ENCODE assay signal across 10 cellular contexts in the genomic region with DNA sequence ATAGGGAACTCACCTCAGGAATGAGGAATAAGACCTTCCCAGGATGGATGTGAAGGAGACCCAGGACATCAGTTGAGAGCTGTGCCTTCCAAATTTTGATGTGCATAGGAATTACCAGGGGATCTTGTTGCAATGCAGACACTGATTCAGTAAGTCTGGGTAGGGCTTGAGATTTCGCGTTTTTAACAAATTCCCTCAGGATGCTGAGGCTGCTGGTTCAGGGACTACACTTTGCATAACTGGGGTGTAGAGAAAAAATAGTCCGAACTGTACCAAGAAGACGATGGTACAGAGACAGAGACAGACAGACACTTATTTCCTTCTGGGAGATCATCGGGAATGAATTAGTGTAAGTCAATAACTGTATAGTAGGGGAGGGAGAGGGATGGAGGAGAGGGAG.
DNase-seq lines count a peak whose midpoint lies in the region; ATAC-seq and TF ChIP-seq lines count a peak whose summit lies in the region.
"Had no signal": no experiment of that assay in that cellular context is flagged by ENCODE, and none has a peak within 500 bp of the region (broad histone marks: within the 10 kb centered on the region; RNA-seq: fewer than 3 reads in every experiment).

No MANE protein-coding gene starts in this region.

- TF ChIP-seq RAD21 in SK-N-SH (IDR thresholded peaks at IDR 0.05; ENCODE audit: low read length), result 0 out of 2 replicates have a peak, but pooled peaks have one; percentile 1

- H2AFZ ChIP-seq in SK-N-SH (ENCODE audit: low read depth), result peak overlapping the region; percentile 79

- H3K36me3 ChIP-seq in SK-N-SH (replicated peaks in 1 of 2; ENCODE audit: control insufficient read depth in 1 of 2, insufficient read depth in 2 of 2, low read length in 1 of 2), result peaks cover 0 to 4% of the 10 kb centered on the region in 2 experiments

- H3K4me1 Mint-ChIP-seq in T-helper 1 cell treated with Interleukin-12 subunit alpha and Interleukin-12 subunit beta and Interleukin-4 antibody, amounts not matched to agents 30 μg/mL and 1 μg/mL, for 36 hours (ENCODE audit: low read depth), result peaks cover 41% of the 10 kb centered on the region
- H3K4me1 Mint-ChIP-seq in stimulated activated naive B cell treated with anti-CD40 and anti-IgM and Interleukin-4, amounts not matched to agents 10 μg/mL and 1 μg/mL and 100 μg/mL, for 72 hours, result peaks cover 4 to 16% of the 10 kb centered on the region in 2 donors

- H3K9me3 Mint-ChIP-seq in T-helper 1 cell treated with Interleukin-12 subunit alpha and Interleukin-12 subunit beta and Interleukin-4 antibody, amounts not matched to agents 30 μg/mL and 1 μg/mL, for 36 hours, result no peaks in the 10 kb centered on the region
- peaks cover 0 to 9% of the 10 kb centered on the region in 2 donors for H3K9me3 Mint-ChIP-seq in stimulated activated naive B cell treated with anti-CD40 and anti-IgM and Interleukin-4, amounts not matched to agents 10 μg/mL and 1 μg/mL and 100 μg/mL, for 72 hours

- H3K9me3 ChIP-seq in SK-N-SH (no peaks in the 10 kb centered on the region), right cardiac atrium (ENCODE audit: control insufficient read depth, low read length) (no peaks in the 10 kb centered on the region)
- H3K9me3 ChIP-seq: Caco-2 had no signal

- no peak for TF ChIP-seq CTCF in SK-N-SH (IDR thresholded peaks at IDR 0.05)

- intact Hi-C loops in right cardiac atrium (cut with DNase I), result no loop called here

- peak overlapping the region; percentile 72 for H3K9ac ChIP-seq in SK-N-SH

- H3K9me2 ChIP-seq in SK-N-SH, result no peaks in the 10 kb centered on the region

- H3K4me3 ChIP-seq in SK-N-SH (ENCODE audit: low read depth in 2 of 2, low read length in 1 of 2) (peak overlapping the region; percentile 75 to 76), right cardiac atrium (ENCODE audit: low read length) (peak overlapping the region; percentile 85)

- H3K27me3 ChIP-seq in SK-N-SH (ENCODE audit: insufficient read depth), result no peaks in the 10 kb centered on the region
- no peaks in the 10 kb centered on the region for H3K27me3 ChIP-seq in right cardiac atrium (ENCODE audit: control insufficient read depth, insufficient read depth)

- POLR2A ChIA-PET in SK-N-SH (lab: Yijun Ruan, JAX), result interaction anchor here (0.5 kb wide), 1 partner anchor 174 kb away, joined by 5 read pairs; no protein-coding TSS in a partner anchor

- peak overlapping the region; percentile 79 for H3K4me3 Mint-ChIP-seq in T-helper 1 cell treated with Interleukin-12 subunit alpha and Interleukin-12 subunit beta and Interleukin-4 antibody, amounts not matched to agents 30 μg/mL and 1 μg/mL, for 36 hours
- H3K4me3 Mint-ChIP-seq in stimulated activated naive B cell treated with anti-CD40 and anti-IgM and Interleukin-4, amounts not matched to agents 10 μg/mL and 1 μg/mL and 100 μg/mL, for 72 hours, result peak overlapping the region; percentile 55 to 75

- no peak for DNase-seq in T-helper 1 cell
- DNase-seq in SK-N-SH, result peak; percentile 22
- no peak for DNase-seq in right cardiac atrium
- DNase-seq in stimulated activated naive B cell treated with anti-CD40 and anti-IgM and Interleukin-4, amounts not matched to agents 10 μg/mL and 1 μg/mL and 100 μg/mL, for 72 hours, result no peak
- no peak for DNase-seq in midbrain (lab: John Stamatoyannopoulos, UW)
- DNase-seq: Caco-2 had no signal

- TF ChIP-seq EP300 in SK-N-SH (IDR thresholded peaks at IDR 0.05; ENCODE audit: borderline replicate concordance in 1 of 2, low read depth in 1 of 2, low read length in 1 of 2), result no peak

- H3K4me1 ChIP-seq in SK-N-SH (ENCODE audit: control insufficient read depth in 1 of 2, insufficient read depth in 2 of 2, low read depth in 1 of 2, low read length in 1 of 2) (peaks cover 0 to 10% of the 10 kb centered on the region in 2 experiments; a peak in 3 of 4 replicates), right cardiac atrium (ENCODE audit: control insufficient read depth, insufficient read depth, low read length) (no peaks in the 10 kb centered on the region)
- H3K4me1 ChIP-seq: Caco-2 had no signal

- H3K79me2 ChIP-seq in SK-N-SH (ENCODE audit: insufficient read depth), result peaks cover 11% of the 10 kb centered on the region; the same call in 1 of the 2 replicates

- ATAC-seq in right cardiac atrium (no peak), HG02973 (IDR thresholded peaks at IDR 0.05; ENCODE audit: unreplicated experiment) (no peak), GM21576 (IDR thresholded peaks at IDR 0.05; ENCODE audit: unreplicated experiment) (no peak)
- ATAC-seq in stimulated activated naive B cell treated with anti-CD40 and anti-IgM and Interleukin-4, amounts not matched to agents 10 μg/mL and 1 μg/mL and 100 μg/mL, for 72 hours (replicated peaks), result no peak
- ATAC-seq: HCT116 had no signal

- no peaks in the 10 kb centered on the region for H4K20me1 ChIP-seq in SK-N-SH (ENCODE audit: insufficient read depth)

- 21% methylated on average over 5 of the region's 5 CpGs for WGBS in SK-N-SH (ENCODE audit: low lambda C conversion rate)
- 69% methylated on average over 5 of the region's 5 CpGs for WGBS in right cardiac atrium

- CTCF ChIA-PET in SK-N-SH (lab: Yijun Ruan, JAX), result interaction anchor here (1.0 to 1.3 kb wide), 2 partner anchors 101 to 113 kb away, joined by 3 read pairs; no protein-coding TSS in a partner anchor

- H3K27me3 Mint-ChIP-seq in T-helper 1 cell treated with Interleukin-12 subunit alpha and Interleukin-12 subunit beta and Interleukin-4 antibody, amounts not matched to agents 30 μg/mL and 1 μg/mL, for 36 hours (ENCODE audit: low read depth), result peaks cover 8% of the 10 kb centered on the region
- peaks cover 26 to 45% of the 10 kb centered on the region in 2 donors for H3K27me3 Mint-ChIP-seq in stimulated activated naive B cell treated with anti-CD40 and anti-IgM and Interleukin-4, amounts not matched to agents 10 μg/mL and 1 μg/mL and 100 μg/mL, for 72 hours

- H3K36me3 Mint-ChIP-seq in T-helper 1 cell treated with Interleukin-12 subunit alpha and Interleukin-12 subunit beta and Interleukin-4 antibody, amounts not matched to agents 30 μg/mL and 1 μg/mL, for 36 hours (ENCODE audit: low read depth), result no peaks in the 10 kb centered on the region
- H3K36me3 Mint-ChIP-seq in stimulated activated naive B cell treated with anti-CD40 and anti-IgM and Interleukin-4, amounts not matched to agents 10 μg/mL and 1 μg/mL and 100 μg/mL, for 72 hours, result peaks cover 0 to 3% of the 10 kb centered on the region in 2 donors

- H3K4me2 ChIP-seq in SK-N-SH, result peak overlapping the region; percentile 68

- H3K27ac ChIP-seq in SK-N-SH (ENCODE audit: low read depth in 2 of 2, low read length in 1 of 2) (peak overlapping the region; percentile 81 to 91), right cardiac atrium (ENCODE audit: low read length) (no peak overlapping the region)

- H3F3A ChIP-seq in SK-N-SH (replicated peaks; ENCODE audit: insufficient read depth), result peaks cover 4% of the 10 kb centered on the region

- peak overlapping the region; percentile 60 for H3K27ac Mint-ChIP-seq in T-helper 1 cell treated with Interleukin-12 subunit alpha and Interleukin-12 subunit beta and Interleukin-4 antibody, amounts not matched to agents 30 μg/mL and 1 μg/mL, for 36 hours
- H3K27ac Mint-ChIP-seq in stimulated activated naive B cell treated with anti-CD40 and anti-IgM and Interleukin-4, amounts not matched to agents 10 μg/mL and 1 μg/mL and 100 μg/mL, for 72 hours, result no peak overlapping the region

TF ChIP-seq in SK-N-SH, 30 proteins besides CTCF, POLR2A, EP300 and RAD21:
- TF ChIP-seq, protein P1, sequence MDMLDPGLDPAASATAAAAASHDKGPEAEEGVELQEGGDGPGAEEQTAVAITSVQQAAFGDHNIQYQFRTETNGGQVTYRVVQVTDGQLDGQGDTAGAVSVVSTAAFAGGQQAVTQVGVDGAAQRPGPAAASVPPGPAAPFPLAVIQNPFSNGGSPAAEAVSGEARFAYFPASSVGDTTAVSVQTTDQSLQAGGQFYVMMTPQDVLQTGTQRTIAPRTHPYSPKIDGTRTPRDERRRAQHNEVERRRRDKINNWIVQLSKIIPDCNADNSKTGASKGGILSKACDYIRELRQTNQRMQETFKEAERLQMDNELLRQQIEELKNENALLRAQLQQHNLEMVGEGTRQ (IDR thresholded peaks at IDR 0.05; ENCODE audit: borderline replicate concordance, low read depth, low read length), result no peak
- TF ChIP-seq FOXM1 (IDR thresholded peaks at IDR 0.05; ENCODE audit: low read depth) (no peak), EZH2phosphoT487 (IDR thresholded peaks at IDR 0.05; ENCODE audit: borderline replicate concordance, low read depth) (no peak), RXRA (IDR thresholded peaks at IDR 0.05; ENCODE audit: borderline replicate concordance, low read depth) (no peak)
TF ChIP-seq in SK-N-SH: peak in this region for 0.
